Comparison of ENCODE assay signal across 8 cellular contexts in the genomic region with DNA sequence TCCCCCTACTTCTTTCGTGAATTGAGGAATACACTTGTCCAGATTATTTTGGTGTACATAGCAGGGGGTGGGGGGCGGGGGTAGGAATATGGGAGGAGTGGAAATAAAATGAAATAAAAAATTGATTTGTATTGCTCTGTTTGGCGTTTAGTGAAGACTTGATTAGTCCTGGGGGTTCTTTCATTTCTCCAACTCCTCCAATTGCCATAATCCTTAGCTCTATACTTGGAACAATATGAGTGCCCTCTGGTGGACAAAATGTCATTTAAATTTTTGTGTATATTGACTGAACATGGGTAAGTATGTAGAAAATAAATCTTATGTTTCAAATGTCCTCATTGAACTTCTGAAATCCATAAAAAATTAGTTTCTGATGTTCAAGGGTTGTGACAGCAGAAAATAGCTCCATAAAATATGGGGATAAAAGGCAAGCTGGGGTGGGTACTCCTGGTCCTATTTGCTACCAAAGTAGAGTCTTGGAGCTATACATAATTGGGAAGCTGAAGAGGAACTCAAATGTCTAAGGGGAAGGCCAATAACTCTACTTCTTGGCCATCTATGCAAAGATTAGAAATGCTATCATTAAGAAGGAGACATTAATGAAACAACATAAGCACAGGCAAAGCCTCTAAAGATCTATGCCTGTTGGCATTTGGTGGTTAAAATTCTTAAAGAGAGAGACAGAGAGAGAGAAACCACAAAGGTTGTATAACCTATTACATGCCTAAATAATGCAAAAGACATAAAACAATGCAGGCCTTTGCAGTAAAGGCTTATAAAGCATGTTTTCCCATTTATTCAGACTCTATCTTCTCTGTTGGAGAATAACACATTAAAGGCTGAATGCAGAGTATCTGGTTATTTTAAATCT.
A peak's percentile ranks its signal among the peaks of the same experiment; 100 is the strongest.
DNase-seq lines count a peak whose midpoint lies in the region; ATAC-seq, FAIRE-seq and TF ChIP-seq lines count a peak whose summit lies in the region.

No MANE protein-coding gene starts in this region.

- POLR2A ChIA-PET in CD8-positive, alpha-beta T cell (lab: Charles Lee): no interaction called here

- H3K4me2 ChIP-seq in smooth muscle cell: peak overlapping the region; percentile 3

- H3K27me3 Mint-ChIP-seq in HFFc6 (ENCODE audit: insufficient read depth): no peaks in the 10 kb centered on the region
- no peaks in the 10 kb centered on the region for H3K27me3 Mint-ChIP-seq in CD8-positive, alpha-beta T cell (ENCODE audit: low read depth)

- no peaks in the 10 kb centered on the region for H4K20me1 ChIP-seq in smooth muscle cell (ENCODE audit: low read depth)

- peaks cover 6% of the 10 kb centered on the region for H3K9me3 ChIP-seq in smooth muscle cell (replicated peaks; ENCODE audit: low read depth)
- H3K9me3 ChIP-seq in CD8-positive, alpha-beta T cell (ENCODE audit: low read length): no peaks in the 10 kb centered on the region

- no peaks in the 10 kb centered on the region for H3K4me1 ChIP-seq in smooth muscle cell (ENCODE audit: low read depth)
- H3K4me1 ChIP-seq in CD8-positive, alpha-beta T cell (ENCODE audit: insufficient read depth, low read length): no peaks in the 10 kb centered on the region

- peaks cover 25% of the 10 kb centered on the region for H3K9me3 Mint-ChIP-seq in HFFc6
- H3K9me3 Mint-ChIP-seq in CD8-positive, alpha-beta T cell: peaks cover 13% of the 10 kb centered on the region

- H3K9ac ChIP-seq in smooth muscle cell (ENCODE audit: low read depth): no peak overlapping the region

- in situ Hi-C loops in Caki2 (cut with HindIII; ENCODE audit: low pct_unique_long_range_greater_than_20kb, low sequenced_read_pairs): no loop called here

- peak overlapping the region; percentile 79 for H3K27ac Mint-ChIP-seq in HFFc6
- no peak overlapping the region for H3K27ac Mint-ChIP-seq in CD8-positive, alpha-beta T cell

- H3K36me3 ChIP-seq in smooth muscle cell (ENCODE audit: low read depth): peaks cover 7% of the 10 kb centered on the region
- H3K36me3 ChIP-seq in CD8-positive, alpha-beta T cell (ENCODE audit: insufficient read depth, low read length): no peaks in the 10 kb centered on the region

- no peak for ATAC-seq in GM21526 (IDR thresholded peaks at IDR 0.05; ENCODE audit: low FRiP score, unreplicated experiment)
- ATAC-seq in CD8-positive, alpha-beta T cell: no peak

- intact Hi-C loops in CD8-positive, alpha-beta T cell (cut with DNase I, micrococcal nuclease): loop anchor here in 1 of 2 experiments (5.0 kb wide), 1 partner anchor 832 kb away; no protein-coding TSS in a partner anchor

- no peak for TF ChIP-seq POLR2A in GM12891 (IDR thresholded peaks at IDR 0.05; ENCODE audit: low read depth, low read length)

- peaks cover 34% of the 10 kb centered on the region for H3K36me3 Mint-ChIP-seq in HFFc6 (ENCODE audit: low read depth)
- H3K36me3 Mint-ChIP-seq in CD8-positive, alpha-beta T cell: no peaks in the 10 kb centered on the region

- no peak overlapping the region; the same call in 1 of the 2 replicates for H3K4me3 Mint-ChIP-seq in HFFc6
- H3K4me3 Mint-ChIP-seq in CD8-positive, alpha-beta T cell: no peak overlapping the region

- H3F3A ChIP-seq in smooth muscle cell (ENCODE audit: low read depth): no peaks in the 10 kb centered on the region

- FAIRE-seq in GM12891 (lab: Jason Lieb, UNC): no peak

- CTCF ChIA-PET in CD8-positive, alpha-beta T cell (lab: Charles Lee): interaction anchor here (1.1 kb wide), 1 partner anchor 830 kb away, joined by 3 read pairs; no protein-coding TSS in a partner anchor

- H3K27ac ChIP-seq in smooth muscle cell (ENCODE audit: low read depth): no peak overlapping the region
- no peak overlapping the region for H3K27ac ChIP-seq in CD8-positive, alpha-beta T cell (ENCODE audit: low read depth, low read length)

- WGBS in smooth muscle cell (ENCODE audit: low lambda C conversion rate): 49% methylated on average over 3 of the region's 3 CpGs

- H3K79me2 ChIP-seq in smooth muscle cell (ENCODE audit: low read depth): no peaks in the 10 kb centered on the region

- H3K4me3 ChIP-seq in smooth muscle cell: no peak overlapping the region
- H3K4me3 ChIP-seq in CD8-positive, alpha-beta T cell (ENCODE audit: low read depth, low read length): no peak overlapping the region

- H3K27me3 ChIP-seq in smooth muscle cell (ENCODE audit: low read depth): no peaks in the 10 kb centered on the region
- H3K27me3 ChIP-seq in CD8-positive, alpha-beta T cell (ENCODE audit: insufficient read depth, low read length): no peaks in the 10 kb centered on the region

- H2AFZ ChIP-seq in smooth muscle cell (ENCODE audit: low read depth): no peak overlapping the region

- peak; percentile 88 for TF ChIP-seq CTCF in HFFc6 (IDR thresholded peaks at IDR 0.05)
- TF ChIP-seq CTCF in smooth muscle cell (IDR thresholded peaks at IDR 0.05; ENCODE audit: borderline replicate concordance, insufficient read depth, poor library complexity, severe bottlenecking): peak; percentile 54
- TF ChIP-seq CTCF in CD8-positive, alpha-beta T cell (IDR thresholded peaks at IDR 0.05): no peak

- peaks cover 33% of the 10 kb centered on the region for H3K4me1 Mint-ChIP-seq in HFFc6 (ENCODE audit: low read depth)
- no peaks in the 10 kb centered on the region for H3K4me1 Mint-ChIP-seq in CD8-positive, alpha-beta T cell (ENCODE audit: low read depth)

- DNase-seq in Caki2 (ENCODE audit: low read depth) (peak; percentile 24), HFFc6 (peak; percentile 63), OCI-M1 (lab: John Stamatoyannopoulos, UW) (peak; percentile 72), fibroblast of peridontal ligament (ENCODE audit: extremely low read depth) (peak; percentile 96), smooth muscle cell (lab: John Stamatoyannopoulos, UW; ENCODE audit: unreplicated experiment) (no peak), GM12891 (ENCODE audit: insufficient read length, low spot score) (no peak)
- no peak for DNase-seq in CD8-positive, alpha-beta T cell

TF ChIP-seq in GM12891, 5 proteins besides CTCF, POLR2A, EP300 and RAD21:
- TF ChIP-seq SPI1 (IDR thresholded peaks at IDR 0.05; ENCODE audit: low read depth, low read length): no peak

Comparison
In these comparisons a context has a peak if more than half of its experiments do, and no peak if none do; other contexts are left out.
1. DNase-seq: peak in Caki2 (single experiment), HFFc6 (single experiment), OCI-M1 (single experiment) and fibroblast of peridontal ligament (single experiment); none in smooth muscle cell (single experiment), GM12891 (single experiment) and CD8-positive, alpha-beta T cell (0 of 7).